ENCODE assay signal across 14 cellular contexts in the genomic region with DNA sequence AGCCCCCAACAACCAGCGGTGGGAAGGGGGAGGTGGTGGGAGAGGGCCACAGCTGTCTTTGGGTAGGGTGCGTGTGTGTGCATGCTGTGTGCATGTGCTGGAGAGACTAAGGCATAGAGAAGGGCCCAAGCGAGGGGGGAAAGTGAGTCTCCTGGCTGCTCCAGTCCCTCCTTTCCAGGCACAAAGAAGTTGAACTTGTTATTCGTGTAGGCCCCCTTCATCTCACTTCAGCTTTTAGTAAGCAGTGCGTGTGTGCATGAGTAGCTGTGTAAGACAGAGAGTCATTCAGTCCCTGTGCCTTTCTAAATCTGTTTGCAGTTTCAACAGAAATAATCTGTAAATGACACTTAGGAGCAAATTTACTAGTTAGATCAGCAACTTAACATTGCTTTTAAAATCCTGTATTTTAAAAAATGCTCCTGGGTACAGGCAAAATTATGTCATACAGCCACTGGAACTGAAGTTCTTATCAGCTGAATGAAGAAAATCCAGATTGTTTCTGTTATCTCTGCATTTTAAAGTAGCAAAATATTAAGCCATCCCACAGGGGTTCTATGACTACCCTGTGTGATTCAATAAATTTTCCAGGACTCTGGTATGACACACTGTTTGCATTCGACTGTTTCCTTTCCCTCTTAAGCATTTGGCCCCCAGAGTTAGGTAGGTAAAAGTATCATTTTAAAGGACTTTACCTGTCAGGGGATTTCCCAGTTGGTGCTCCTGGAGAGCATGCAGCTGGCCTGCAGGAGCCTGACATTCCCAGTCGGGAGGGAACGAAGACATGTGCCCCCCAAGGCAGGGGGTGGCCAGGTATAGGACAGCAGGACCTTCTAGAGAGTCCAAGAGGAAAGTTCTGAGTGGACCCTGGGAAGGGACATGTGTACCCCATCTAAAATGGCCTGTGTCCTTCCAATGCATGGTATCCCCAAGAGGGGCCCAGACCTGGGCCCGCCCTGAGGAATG. TPM values are rescaled to one million over a fixed set of nuclear protein-coding genes. Genes with fewer than 3 reads are reported as not detected.
A peak's percentile ranks its signal among the peaks of the same experiment; 100 is the strongest.
DNase-seq lines count a peak whose midpoint lies in the region; FAIRE-seq and TF ChIP-seq lines count a peak whose summit lies in the region.
"Had no signal": no experiment of that assay in that cellular context is flagged by ENCODE, and none has a peak within 500 bp of the region (broad histone marks: within the 10 kb centered on the region; RNA-seq: fewer than 3 reads in every experiment).

No MANE protein-coding gene starts in this region.

- no peak overlapping the region for H3K4me3 ChIP-seq in SK-N-MC
- H3K4me3 ChIP-seq in mesendoderm (ENCODE audit: low read length), result no peak overlapping the region
- H3K4me3 ChIP-seq: right atrium auricular region had no signal

- no peak overlapping the region for H3K18ac ChIP-seq in mesendoderm (ENCODE audit: low read length)

- H2AK5ac ChIP-seq in mesendoderm (ENCODE audit: low read length), result no peak overlapping the region

- no peak overlapping the region for H2BK5ac ChIP-seq in mesendoderm (ENCODE audit: low read length)

- no peak overlapping the region for H3K4ac ChIP-seq in mesendoderm (ENCODE audit: low read depth, low read length)

- no peak overlapping the region for H2BK120ac ChIP-seq in mesendoderm (ENCODE audit: low read depth, low read length)

- peak; percentile 67 for FAIRE-seq in GM12891 (lab: Jason Lieb, UNC)

- no peaks in the 10 kb centered on the region for H3K79me2 ChIP-seq in mesendoderm (ENCODE audit: control insufficient read depth, insufficient read depth, low read length)

- no peaks in the 10 kb centered on the region; the same call in 1 of the 2 replicates for H3K36me3 ChIP-seq in SK-N-MC (ENCODE audit: insufficient read depth, low read length)
- peaks cover 5% of the 10 kb centered on the region for H3K36me3 ChIP-seq in mesendoderm (ENCODE audit: control insufficient read depth, insufficient read depth, low read length)

- H3K56ac ChIP-seq in mesendoderm (ENCODE audit: low read length), result peak overlapping the region; percentile 72

- TF ChIP-seq CTCF in GM20000 (IDR thresholded peaks at IDR 0.05; ENCODE audit: extremely low read depth, missing control alignments), result no peak

- H3K9me3 ChIP-seq in SK-N-MC (ENCODE audit: low read depth, low read length), result no peaks in the 10 kb centered on the region
- H3K9me3 ChIP-seq: right atrium auricular region had no signal

- H3K27ac ChIP-seq in SK-N-MC, result peak overlapping the region; percentile 15; the same call in 1 of the 2 replicates
- no peak overlapping the region for H3K27ac ChIP-seq in mesendoderm (ENCODE audit: low read depth, low read length)
- H3K27ac ChIP-seq: right atrium auricular region had no signal

- no peak overlapping the region for H3K23ac ChIP-seq in mesendoderm (ENCODE audit: low read length)

- H4K8ac ChIP-seq in mesendoderm (ENCODE audit: low read depth, low read length), result no peak overlapping the region

- no peak overlapping the region for H2BK15ac ChIP-seq in mesendoderm (replicated peaks; ENCODE audit: low read depth)

- no peak overlapping the region for H4K5ac ChIP-seq in mesendoderm (ENCODE audit: low read length)

- no peak overlapping the region for H3K4me2 ChIP-seq in mesendoderm (ENCODE audit: low read length)

- no peak overlapping the region for H3K9ac ChIP-seq in SK-N-MC (ENCODE audit: insufficient read length)
- H3K9ac ChIP-seq in mesendoderm (ENCODE audit: low read length), result no peak overlapping the region

- H3K36me3 Mint-ChIP-seq in immature natural killer cell, result no peaks in the 10 kb centered on the region

- no peak overlapping the region for H3K4me3 Mint-ChIP-seq in immature natural killer cell
- H3K4me3 Mint-ChIP-seq: effector memory CD8-positive, alpha-beta T cell had no signal

- WGBS in mesendoderm (ENCODE audit: extremely low coverage, insufficient coverage, low lambda C conversion rate), result no CpG with 5 or more reads among the region's 9 CpGs

- peaks cover 12 to 22% of the 10 kb centered on the region in 2 donors for H3K4me1 Mint-ChIP-seq in immature natural killer cell

- H3K27ac Mint-ChIP-seq in immature natural killer cell, result no peak overlapping the region
- H3K27ac Mint-ChIP-seq: effector memory CD8-positive, alpha-beta T cell had no signal

- peaks cover 5% of the 10 kb centered on the region for H3K79me1 ChIP-seq in mesendoderm (ENCODE audit: low read length)

- no peaks in the 10 kb centered on the region for H3K27me3 ChIP-seq in mesendoderm (ENCODE audit: insufficient read depth, low read length, poor library complexity)
- H3K27me3 ChIP-seq: right atrium auricular region had no signal

- H3K27me3 Mint-ChIP-seq in immature natural killer cell (ENCODE audit: low read depth in 3 of 3), result no peaks in the 10 kb centered on the region
- H3K27me3 Mint-ChIP-seq: effector memory CD8-positive, alpha-beta T cell had no signal

- no peaks in the 10 kb centered on the region for H3K9me3 Mint-ChIP-seq in immature natural killer cell
- H3K9me3 Mint-ChIP-seq: effector memory CD8-positive, alpha-beta T cell had no signal

- H3K4me1 ChIP-seq in mesendoderm (ENCODE audit: control insufficient read depth, low read depth, low read length), result peaks cover 6% of the 10 kb centered on the region

- TF ChIP-seq POLR2A in GM12891 (IDR thresholded peaks at IDR 0.05; ENCODE audit: low read depth, low read length) (no peak), erythroblast (IDR thresholded peaks at IDR 0.05; ENCODE audit: low read length) (no peak)

- no peak for DNase-seq in GM12891 (ENCODE audit: insufficient read length, low spot score)
- DNase-seq in GM20000 (ENCODE audit: low spot score), result peak; percentile 53
- DNase-seq in SK-N-MC (ENCODE audit: low read depth, low spot score), result no peak
- no peak for DNase-seq in mesendoderm
- DNase-seq in erythroblast (lab: John Stamatoyannopoulos, UW), result no peak
- DNase-seq in NCI-H774 (lab: John Stamatoyannopoulos, UW), result no peak
- DNase-seq in immature natural killer cell, result no peak
- DNase-seq: C1 segment of cervical spinal cord; effector memory CD8-positive, alpha-beta T cell; islet precursor cell; NCI-H1436; NCI-H510A treated with DMSO at 0.1 percent for 48 hours; substantia nigra had no signal

TF ChIP-seq in GM12891, 5 proteins besides CTCF, POLR2A, EP300 and RAD21:
- no peak for TF ChIP-seq TAF1 (IDR thresholded peaks at IDR 0.05; ENCODE audit: low read depth, low read length)
- peak; percentile 55; the same call in 1 of the 2 replicates for TF ChIP-seq POU2F2 (IDR thresholded peaks at IDR 0.05; ENCODE audit: low read depth, low read length)

RNA-seq across cellular contexts. Expression of a gene that starts 39.0 kb away (rescaled TPM):
- polyA plus RNA-seq in GM12891 (2012; ENCODE audit: low read depth, missing spikeins), result 15.8 TPM
- polyA plus RNA-seq in mesendoderm (2013, experiment 1 of 2), result 27.4 TPM
- polyA plus RNA-seq in mesendoderm (2013, experiment 2 of 2), result 26.9 TPM
- 10 to 100 TPM in 1 of 3 donors, 1 to 10 TPM in 2; 7.7 to 17.8 (median 7.9) TPM for polyA plus RNA-seq in immature natural killer cell

RNA-seq across cellular contexts. Expression of a gene that starts 48.3 kb away (rescaled TPM):
- polyA plus RNA-seq in GM12891 (2012; ENCODE audit: low read depth, missing spikeins), result 8.8 TPM
- polyA plus RNA-seq in mesendoderm (2013, experiment 1 of 2), result 17.3 TPM
- 17.5 TPM for polyA plus RNA-seq in mesendoderm (2013, experiment 2 of 2)
- polyA plus RNA-seq in immature natural killer cell, result under 1 TPM; 0.04 to 0.46 (median 0.17) TPM
